ENCODE assay signal across 20 cellular contexts in the genomic region with DNA sequence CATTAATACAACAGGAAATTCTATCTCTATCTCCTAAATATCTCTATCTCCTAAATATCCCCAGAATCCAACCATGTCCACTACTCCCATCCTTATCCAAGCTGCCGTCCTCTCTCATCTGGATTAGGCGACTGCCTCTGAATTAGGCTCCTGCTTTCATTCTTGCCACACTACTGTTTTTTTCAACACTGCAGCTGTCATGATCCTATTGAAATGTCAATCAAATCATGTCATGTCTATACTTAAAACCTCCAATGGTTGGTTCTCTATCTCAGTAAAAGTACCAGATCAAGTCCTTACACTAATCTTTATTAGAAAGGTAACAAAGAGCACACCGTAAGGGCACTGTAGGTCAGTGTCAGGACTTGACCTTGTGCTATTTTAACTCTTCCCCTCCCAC.
DNase-seq lines count a peak whose midpoint lies in the region; ATAC-seq and TF ChIP-seq lines count a peak whose summit lies in the region.
"Had no signal": no experiment of that assay in that cellular context is flagged by ENCODE, and none has a peak within 500 bp of the region (broad histone marks: within the 10 kb centered on the region; RNA-seq: fewer than 3 reads in every experiment).

No MANE protein-coding gene starts in this region.

- WGBS in psoas muscle, 3 donors, result 46 to 69% (median 46%) methylated on average over 3 of the region's 3 CpGs

- H3K4me1 ChIP-seq in psoas muscle (peaks cover 5% of the 10 kb centered on the region), breast epithelium (no peaks in the 10 kb centered on the region), Karpas-422 (ENCODE audit: low read length) (no peaks in the 10 kb centered on the region)

- H3K9me2 ChIP-seq in Karpas-422 (replicated peaks; ENCODE audit: insufficient read depth, low read length), result no peaks in the 10 kb centered on the region

- no peak overlapping the region for H3K4me2 ChIP-seq in Karpas-422 (ENCODE audit: low read depth, low read length, poor library complexity, severe bottlenecking)
- H3K4me2 ChIP-seq: GM23338 had no signal

- H3K27ac ChIP-seq in psoas muscle, result no peak overlapping the region
- H3K27ac ChIP-seq in breast epithelium, result no peak overlapping the region
- H3K27ac ChIP-seq in Karpas-422 (ENCODE audit: low read length), result no peak overlapping the region
- H3K27ac ChIP-seq: 22Rv1 had no signal

- ATAC-seq in psoas muscle, result peak; percentile 25 to 87 (median 73)
- ATAC-seq: GM12878, GM23338, HCT116 had no signal

- intact Hi-C loops in psoas muscle (cut with DNase I), result no loop called here
- intact Hi-C loops in breast epithelium (cut with DNase I; ENCODE audit: low total_unique reads), result no loop called here

- no peak for TF ChIP-seq POLR2A in breast epithelium (IDR thresholded peaks at IDR 0.05)

- no peak overlapping the region for H2AFZ ChIP-seq in Karpas-422 (ENCODE audit: low read length)
- H2AFZ ChIP-seq: GM23338 had no signal

- H3K79me2 ChIP-seq in Karpas-422 (ENCODE audit: low read length), result no peaks in the 10 kb centered on the region

- H3K4me3 ChIP-seq in psoas muscle, result no peak overlapping the region
- no peak overlapping the region for H3K4me3 ChIP-seq in breast epithelium
- no peak overlapping the region for H3K4me3 ChIP-seq in Karpas-422 (ENCODE audit: low read length)
- H3K4me3 ChIP-seq: GM12878, GM23338 had no signal

- H3K27me3 ChIP-seq in psoas muscle (ENCODE audit: insufficient read depth in 3 of 3, low read length in 2 of 3) (no peaks in the 10 kb centered on the region), breast epithelium (no peaks in the 10 kb centered on the region), Karpas-422 (ENCODE audit: low read length) (no peaks in the 10 kb centered on the region)

- TF ChIP-seq CTCF in psoas muscle (IDR thresholded peaks at IDR 0.05), result no peak
- TF ChIP-seq CTCF in breast epithelium (IDR thresholded peaks at IDR 0.05), result no peak

- DNase-seq in DMS53 (lab: John Stamatoyannopoulos, UW), result peak; percentile 18
- no peak for DNase-seq in DMS53 treated with DMSO at 0.1 percent for 48 hours (lab: John Stamatoyannopoulos, UW; ENCODE audit: unreplicated experiment)
- peak; percentile 6 for DNase-seq in islet precursor cell
- no peak for DNase-seq in psoas muscle
- DNase-seq in breast epithelium (ENCODE audit: low spot score in 2 of 2), result no peak
- no peak for DNase-seq in Karpas-422
- DNase-seq in A172 (ENCODE audit: low spot score), result no peak
- DNase-seq: C1 segment of cervical spinal cord; Calu3; CD4-positive, alpha-beta memory T cell; COR-L47; DMS79; EL; GDM1; H9; HFFc6 had no signal

- H3K36me3 ChIP-seq in psoas muscle (ENCODE audit: insufficient read depth in 1 of 2, low read depth in 1 of 2), result no peaks in the 10 kb centered on the region
- no peaks in the 10 kb centered on the region for H3K36me3 ChIP-seq in breast epithelium
- H3K36me3 ChIP-seq in Karpas-422 (ENCODE audit: insufficient read depth, low read length), result no peaks in the 10 kb centered on the region

- no peaks in the 10 kb centered on the region for H3K9me3 ChIP-seq in psoas muscle
- H3K9me3 ChIP-seq in breast epithelium, result no peaks in the 10 kb centered on the region
- H3K9me3 ChIP-seq in Karpas-422 (ENCODE audit: low read length), result no peaks in the 10 kb centered on the region

- H3K9ac ChIP-seq in Karpas-422 (ENCODE audit: low read length), result no peak overlapping the region

- no peaks in the 10 kb centered on the region for H4K20me1 ChIP-seq in Karpas-422 (ENCODE audit: insufficient read depth, low read depth, low read length)

Comparison
In these comparisons a context has a peak if more than half of its experiments do, and no peak if none do; other contexts are left out.
1. DNase-seq: peak in DMS53 (single experiment) and islet precursor cell (single experiment); none in DMS53 treated with DMSO at 0.1 percent for 48 hours (single experiment), psoas muscle (0 of 2), breast epithelium (0 of 2), Karpas-422 (single experiment) and A172 (single experiment).